8 cellular contexts compared by ENCODE assay signal in the genomic region with DNA sequence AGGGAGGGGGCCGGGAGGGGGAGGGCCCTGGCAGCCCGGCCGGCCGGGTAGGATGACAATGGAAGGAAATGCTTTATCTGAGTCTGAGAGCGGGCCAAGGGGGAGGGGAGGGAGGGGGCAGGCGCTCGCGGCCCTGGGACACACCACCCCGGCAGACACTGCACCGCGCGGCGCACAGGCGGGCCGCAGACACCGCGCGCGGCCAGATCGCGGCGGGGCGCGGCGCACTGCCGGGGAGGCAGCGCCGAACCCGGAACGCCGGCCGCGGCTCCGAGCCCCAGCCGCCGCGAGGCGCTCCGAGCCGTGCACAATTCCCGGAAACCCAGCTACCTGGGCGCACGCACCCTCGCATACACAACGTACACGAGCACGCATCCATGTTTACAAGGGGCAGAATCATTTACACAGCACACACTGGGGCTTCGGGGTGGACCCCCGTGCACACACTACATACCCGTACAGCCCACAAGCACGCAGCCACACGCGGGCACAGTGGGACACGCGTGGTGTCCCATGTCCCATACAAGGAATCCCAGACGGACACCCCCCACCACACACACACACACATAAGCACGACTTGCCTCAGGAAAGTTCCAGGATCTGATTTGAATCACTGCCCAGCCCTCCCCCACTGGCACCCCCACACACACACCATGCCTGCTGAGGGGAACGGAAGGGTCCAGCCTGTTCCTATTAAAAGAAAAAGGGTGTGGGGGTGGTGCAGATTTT.
DNase-seq lines count a peak whose midpoint lies in the region; TF ChIP-seq lines count a peak whose summit lies in the region.

Gene HDAC7, minus strand, starts transcription at position 2 of the 729 bp plus-strand sequence. CDS start 118 bp downstream, outside the sequence.

- peak within 1 kb of the TSS; percentile 76 for H3K4me3 ChIP-seq in choroid plexus epithelial cell (ENCODE audit: low read depth, low read length)

- DNase-seq in DMS53 (lab: John Stamatoyannopoulos, UW) (peak; percentile 94), GOT3 (lab: John Stamatoyannopoulos, UW) (peak; percentile 35), NCI-H1417 (lab: John Stamatoyannopoulos, UW) (peak; percentile 65 to 83 (median 71)), choroid plexus epithelial cell (ENCODE audit: low read depth) (peak; percentile 86), kidney glomerular epithelial cell (lab: John Stamatoyannopoulos, UW) (peak; percentile 64), NCI-H187 treated with DMSO at 0.1 percent for 48 hours (lab: John Stamatoyannopoulos, UW) (no peak)
- peak; percentile 60 for DNase-seq in activated CD4-positive, alpha-beta T cell treated with anti-CD3 and anti-CD28 coated beads for 1 hour
- peak; percentile 56 to 66 for DNase-seq in stimulated activated CD4-positive, alpha-beta T cell treated with anti-CD3 and anti-CD28 coated beads, Interleukin-15, amount 100 ng/mL, for 1 hour (ENCODE audit: low read depth in 1 of 2, low spot score in 1 of 2)

- TF ChIP-seq CTCF in choroid plexus epithelial cell (conservative IDR thresholded peaks at IDR 0.05; ENCODE audit: low read depth, low read length): no peak
